ENCODE assay signal across 24 cellular contexts in genomic region chr17:37096071-37096470, GRCh38.
DNase-seq lines count a peak whose midpoint lies in the region; ATAC-seq, FAIRE-seq and TF ChIP-seq lines count a peak whose summit lies in the region.
"Had no signal": no experiment of that assay in that cellular context is flagged by ENCODE, and none has a peak within 500 bp of the region (broad histone marks: within the 10 kb centered on the region; RNA-seq: fewer than 3 reads in every experiment).

No MANE protein-coding gene starts in this region.

- CTCF ChIA-PET in CD8-positive, alpha-beta memory T cell (lab: Charles Lee): interaction anchor here (1.5 kb wide), 1 partner anchor 49 kb away, joined by 5 read pairs; no protein-coding TSS in a partner anchor
- CTCF ChIA-PET in Caco-2 (lab: Charles Lee): no interaction called here

- TF ChIP-seq CTCF in Caco-2 (IDR thresholded peaks at IDR 0.05; ENCODE audit: insufficient read depth in 1 of 2, low read depth in 1 of 2, low read length in 1 of 2, severe bottlenecking in 1 of 2, unreplicated experiment in 1 of 2): no peak
- no peak for TF ChIP-seq CTCF in endothelial cell (IDR thresholded peaks at IDR 0.05; ENCODE audit: unreplicated experiment)

- WGBS in small intestine, 3 donors: 61 to 83% (median 72%) methylated on average over 2 of the region's 2 CpGs

- H3K36me3 ChIP-seq in CD8-positive, alpha-beta memory T cell (ENCODE audit: insufficient read depth, low read length): peaks cover 5% of the 10 kb centered on the region
- peaks cover 14% of the 10 kb centered on the region for H3K36me3 ChIP-seq in Caco-2 (ENCODE audit: control insufficient read depth, insufficient read depth, low read length)
- H3K36me3 ChIP-seq in small intestine (ENCODE audit: control insufficient read depth in 2 of 2, insufficient read depth in 2 of 2, low read length in 2 of 2): peaks cover 2 to 4% of the 10 kb centered on the region in 2 donors

- POLR2A ChIA-PET in CD8-positive, alpha-beta memory T cell (lab: Charles Lee): no interaction called here
- POLR2A ChIA-PET in Caco-2 (lab: Charles Lee): no interaction called here

- H3K9me3 Mint-ChIP-seq in CD8-positive, alpha-beta memory T cell: no peaks in the 10 kb centered on the region
- no peaks in the 10 kb centered on the region for H3K9me3 Mint-ChIP-seq in Caco-2 (ENCODE audit: unreplicated experiment)
- H3K9me3 Mint-ChIP-seq in endothelial cell (ENCODE audit: unreplicated experiment): no peaks in the 10 kb centered on the region
- H3K9me3 Mint-ChIP-seq: CD4-positive, alpha-beta T cell; HFFc6 had no signal

- no peaks in the 10 kb centered on the region for H3K9me3 ChIP-seq in CD8-positive, alpha-beta memory T cell (ENCODE audit: low read length)
- H3K9me3 ChIP-seq in Caco-2 (no peaks in the 10 kb centered on the region), small intestine (ENCODE audit: control insufficient read depth, low read depth) (no peaks in the 10 kb centered on the region)

- peaks cover 5 to 21% (median 16%) of the 10 kb centered on the region in 3 donors for H3K4me1 Mint-ChIP-seq in CD8-positive, alpha-beta memory T cell
- no peaks in the 10 kb centered on the region for H3K4me1 Mint-ChIP-seq in Caco-2 (ENCODE audit: low read depth, unreplicated experiment)
- H3K4me1 Mint-ChIP-seq in endothelial cell (ENCODE audit: unreplicated experiment): peaks cover 7% of the 10 kb centered on the region

- no peak overlapping the region for H3K4me3 ChIP-seq in CD8-positive, alpha-beta memory T cell (ENCODE audit: low read length)
- H3K4me3 ChIP-seq in Caco-2 (ENCODE audit: low read depth, low read length) (no peak overlapping the region), small intestine (ENCODE audit: low read depth in 1 of 2, low read length in 2 of 2) (no peak overlapping the region)
- H3K4me3 ChIP-seq: GM12878, GM23248, K562 had no signal

- no peak for DNase-seq in CD8-positive, alpha-beta memory T cell
- no peak for DNase-seq in Caco-2
- no peak for DNase-seq in endothelial cell (ENCODE audit: low spot score)
- peak; percentile 43 for DNase-seq in small intestine
- DNase-seq in DMS 273 (lab: John Stamatoyannopoulos, UW; ENCODE audit: unreplicated experiment): no peak
- no peak for DNase-seq in NCI-H2081 treated with DMSO at 0.1 percent for 48 hours (lab: John Stamatoyannopoulos, UW)
- DNase-seq: ACHN; Calu3; CD4-positive, alpha-beta T cell; DMS 273 treated with DMSO at 0.1 percent for 48 hours; DMS53; DND-41; EL; GM23248; HFFc6; IMR-90 had no signal

- no peak overlapping the region for H3K27ac ChIP-seq in CD8-positive, alpha-beta memory T cell (ENCODE audit: low read depth, low read length)
- H3K27ac ChIP-seq in small intestine (ENCODE audit: low read depth in 1 of 2, low read length in 1 of 2): no peak overlapping the region
- H3K27ac ChIP-seq: C4-2B, GM23248, HL-60 had no signal

- ATAC-seq in GM18873 (IDR thresholded peaks at IDR 0.05; ENCODE audit: low FRiP score, unreplicated experiment): no peak
- ATAC-seq: GM12878, HCT116, K562 had no signal

- peaks cover 5% of the 10 kb centered on the region for H3K4me1 ChIP-seq in CD8-positive, alpha-beta memory T cell (ENCODE audit: insufficient read depth, low read length)
- peaks cover 10% of the 10 kb centered on the region; the same call in 1 of the 2 replicates for H3K4me1 ChIP-seq in Caco-2
- peaks cover 2 to 8% of the 10 kb centered on the region in 2 donors for H3K4me1 ChIP-seq in small intestine (ENCODE audit: control insufficient read depth in 2 of 2, insufficient read depth in 1 of 2, low read depth in 1 of 2, low read length in 1 of 2)

- peak overlapping the region in 5 of 8 donors; percentile 1 to 70 (median 37) for H3K27ac Mint-ChIP-seq in CD8-positive, alpha-beta memory T cell
- peak overlapping the region; percentile 0 for H3K27ac Mint-ChIP-seq in Caco-2 (ENCODE audit: unreplicated experiment)
- no peak overlapping the region for H3K27ac Mint-ChIP-seq in endothelial cell (ENCODE audit: unreplicated experiment)
- H3K27ac Mint-ChIP-seq: CD4-positive, alpha-beta T cell; HFFc6 had no signal

- FAIRE-seq in small intestine (lab: Jason Lieb, UNC): no peak
- FAIRE-seq: A204.1, GM12878, H54, K562 had no signal

- intact Hi-C loops in Caco-2 (cut with micrococcal nuclease; ENCODE audit: unreplicated experiment): no loop called here

- H3K27me3 ChIP-seq in CD8-positive, alpha-beta memory T cell (ENCODE audit: insufficient read depth, low read length, poor library complexity, severe bottlenecking): no peaks in the 10 kb centered on the region
- H3K27me3 ChIP-seq in Caco-2 (replicated peaks; ENCODE audit: control insufficient read depth, insufficient read depth, low read length) (no peaks in the 10 kb centered on the region), small intestine (ENCODE audit: control insufficient read depth in 2 of 2, insufficient read depth in 2 of 2, low read length in 2 of 2) (no peaks in the 10 kb centered on the region)

- no TSS peak for BruUV-seq in Caco-2 (replicated peaks; lab: Mats Ljungman, UMichigan)

- no peaks in the 10 kb centered on the region for H3K27me3 Mint-ChIP-seq in CD8-positive, alpha-beta memory T cell
- H3K27me3 Mint-ChIP-seq in Caco-2 (ENCODE audit: insufficient read depth, unreplicated experiment) (no peaks in the 10 kb centered on the region), endothelial cell (ENCODE audit: unreplicated experiment) (no peaks in the 10 kb centered on the region)
- H3K27me3 Mint-ChIP-seq: CD4-positive, alpha-beta T cell had no signal

- H3K4me3 Mint-ChIP-seq in CD8-positive, alpha-beta memory T cell: no peak overlapping the region
- H3K4me3 Mint-ChIP-seq in Caco-2 (ENCODE audit: unreplicated experiment) (no peak overlapping the region), endothelial cell (ENCODE audit: unreplicated experiment) (peak overlapping the region; percentile 61)
- H3K4me3 Mint-ChIP-seq: CD4-positive, alpha-beta T cell; HFFc6 had no signal

- peaks cover 0 to 36% (median 25%) of the 10 kb centered on the region in 3 donors for H3K36me3 Mint-ChIP-seq in CD8-positive, alpha-beta memory T cell
- H3K36me3 Mint-ChIP-seq in Caco-2 (ENCODE audit: insufficient read depth, unreplicated experiment) (peaks cover 74% of the 10 kb centered on the region), endothelial cell (ENCODE audit: low read depth, unreplicated experiment) (peaks cover 33% of the 10 kb centered on the region)
